Comparison of ENCODE assay signal across 23 cellular contexts in genomic region chrX:54430519-54430918, GRCh38.
"Had no signal": no experiment of that assay in that cellular context is flagged by ENCODE, and none has a peak within 500 bp of the region (broad histone marks: within the 10 kb centered on the region; RNA-seq: fewer than 3 reads in every experiment).

No MANE protein-coding gene starts in this region.

- H3K27ac Mint-ChIP-seq: naive B cell had no signal

- H3K79me2 ChIP-seq: parathyroid adenoma had no signal

- DNase-seq: activated CD4-positive, alpha-beta T cell treated with anti-CD3 and anti-CD28 coated beads for 1 hour; activated CD4-positive, alpha-beta T cell treated with anti-CD3 and anti-CD28 coated beads, Interleukin-2, amount 50 U/mL, for 1 hour; activated gamma-delta T cell treated with Interleukin-2 at 50 U/mL for 16 hours; activated T-cell treated with anti-CD3 and anti-CD28 coated beads, Interleukin-2, amount 50 U/mL, for 1 hour; central memory CD4-positive, alpha-beta T cell; dermis blood vessel endothelial cell; effector memory CD4-positive, alpha-beta T cell; foreskin keratinocyte; kidney; lower lobe of right lung; naive B cell; nucleus accumbens; right cardiac atrium; stimulated activated CD4-positive, alpha-beta T cell treated with anti-CD3 and anti-CD28 coated beads, Interleukin-12 subunit alpha, Interleukin-12 subunit beta, amount 100 ng/mL, for 4 hours; stomach; transverse colon; WERI-Rb-1 had no signal

- FAIRE-seq: kidney, TTC549, urothelium cell line had no signal

- H3K4me3 ChIP-seq: ascending aorta, lower lobe of right lung, stomach, suprapubic skin, transverse colon had no signal

- H3K9ac ChIP-seq: parathyroid adenoma had no signal

- H2AFZ ChIP-seq: parathyroid adenoma had no signal

- H3K27me3 ChIP-seq: ascending aorta, foreskin keratinocyte, stomach, suprapubic skin, transverse colon had no signal

- ATAC-seq: activated naive CD4-positive, alpha-beta T cell treated with anti-CD3 and anti-CD28 coated beads, Interleukin-2, amount 50 U/mL, for 72 hours; foreskin keratinocyte; lower lobe of right lung; right cardiac atrium had no signal

- H3K9me3 Mint-ChIP-seq: activated naive CD4-positive, alpha-beta T cell treated with anti-CD3 and anti-CD28 coated beads, Interleukin-2, amount 50 U/mL, for 72 hours had no signal

- H3K27ac ChIP-seq: ascending aorta, foreskin keratinocyte, lower lobe of right lung, parathyroid adenoma, stomach, suprapubic skin, transverse colon, WERI-Rb-1 had no signal

- H3K4me1 ChIP-seq: ascending aorta, foreskin keratinocyte, lower lobe of right lung, parathyroid adenoma, stomach, suprapubic skin, transverse colon had no signal

- H3K9me3 ChIP-seq: ascending aorta, lower lobe of right lung, stomach, suprapubic skin, transverse colon had no signal

- H3K4me1 Mint-ChIP-seq: naive B cell had no signal

- H3K36me3 Mint-ChIP-seq: activated naive CD4-positive, alpha-beta T cell treated with anti-CD3 and anti-CD28 coated beads, Interleukin-2, amount 50 U/mL, for 72 hours; naive B cell had no signal

- H3K36me3 ChIP-seq: ascending aorta, lower lobe of right lung, stomach, suprapubic skin, transverse colon, WERI-Rb-1 had no signal
